ENCODE assay signal across 22 cellular contexts in genomic region chr6:89320012-89320559, GRCh38. TPM values are rescaled to one million over a fixed set of nuclear protein-coding genes. Genes with fewer than 3 reads are reported as not detected.
A peak's percentile ranks its signal among the peaks of the same experiment; 100 is the strongest.
DNase-seq lines count a peak whose midpoint lies in the region; ATAC-seq, FAIRE-seq and TF ChIP-seq lines count a peak whose summit lies in the region.
"Had no signal": no experiment of that assay in that cellular context is flagged by ENCODE, and none has a peak within 500 bp of the region (broad histone marks: within the 10 kb centered on the region; RNA-seq: fewer than 3 reads in every experiment).

No MANE protein-coding gene starts in this region.

- no peak overlapping the region for H3K9ac ChIP-seq in HepG2 (ENCODE audit: insufficient read depth, low read depth, low read length)
- H3K9ac ChIP-seq in K562 (ENCODE audit: insufficient read depth in 1 of 2, low read depth in 2 of 2, low read length in 2 of 2), result no peak overlapping the region
- H3K9ac ChIP-seq: BLaER1 treated with 17β-estradiol and CSF1 and Interleukin-3, amounts not matched to agents 10 nM and 100 nM had no signal

- H3K4me1 ChIP-seq in HepG2 (ENCODE audit: insufficient read depth, low read length), result peaks cover 37% of the 10 kb centered on the region
- peaks cover 0 to 6% (median 0%) of the 10 kb centered on the region in 4 donors for H3K4me1 ChIP-seq in right lobe of liver
- peaks cover 0 to 9% of the 10 kb centered on the region in 2 experiments; a peak in 3 of 5 replicates for H3K4me1 ChIP-seq in K562 (replicated peaks in 1 of 2; ENCODE audit: control insufficient read depth in 2 of 2, insufficient read depth in 2 of 2, low read length in 2 of 2)
- no peaks in the 10 kb centered on the region for H3K4me1 ChIP-seq in esophagus muscularis mucosa
- H3K4me1 ChIP-seq: BE2C had no signal

- H3K4me2 ChIP-seq in HepG2 (ENCODE audit: low read depth, low read length) (no peak overlapping the region), K562 (ENCODE audit: insufficient read depth, low read length) (no peak overlapping the region)
- H3K4me2 ChIP-seq: BLaER1 treated with 17β-estradiol and CSF1 and Interleukin-3, amounts not matched to agents 10 nM and 100 nM had no signal

- H4K20me1 ChIP-seq in HepG2 (ENCODE audit: insufficient read depth, low read length) (no peaks in the 10 kb centered on the region), K562 (replicated peaks; ENCODE audit: control insufficient read depth, insufficient read depth, low read length) (no peaks in the 10 kb centered on the region)
- H4K20me1 ChIP-seq: BLaER1 treated with 17β-estradiol and CSF1 and Interleukin-3, amounts not matched to agents 10 nM and 100 nM had no signal

- no peaks in the 10 kb centered on the region for H3K9me1 ChIP-seq in K562 (ENCODE audit: control insufficient read depth, insufficient read depth, low read length)

- POLR2A ChIA-PET in HepG2 (lab: Yijun Ruan, JAX) (no interaction called here), K562 (lab: Yijun Ruan, JAX) (interaction anchor here (1.0 kb wide), 1 partner anchor 17 kb away, joined by 3 read pairs; no protein-coding TSS in a partner anchor), RWPE1 (lab: Yijun Ruan, JAX; ENCODE audit: low non-redundant PET) (no interaction called here)

- 0 out of 2 replicates have a peak, but pooled peaks cover 5% of the 10 kb centered on the region for H3K9me3 ChIP-seq in HepG2 (ENCODE audit: low read length)
- H3K9me3 ChIP-seq in right lobe of liver, result no peaks in the 10 kb centered on the region
- peaks cover 8% of the 10 kb centered on the region for H3K9me3 ChIP-seq in K562 (replicated peaks; ENCODE audit: control insufficient read depth, insufficient read depth, low read depth, low read length)
- H3K9me3 ChIP-seq in esophagus muscularis mucosa, result peaks cover 0 to 3% (median 0%) of the 10 kb centered on the region in 4 donors
- H3K9me3 ChIP-seq: BE2C had no signal

- TF ChIP-seq POLR2A in HepG2 (IDR thresholded peaks at IDR 0.05; ENCODE audit: insufficient read depth in 1 of 2, low read depth in 2 of 2, low read length in 2 of 2) (no peak), right lobe of liver (IDR thresholded peaks at IDR 0.05) (no peak), K562 (conservative IDR thresholded peaks at IDR 0.05) (no peak), esophagus muscularis mucosa (IDR thresholded peaks at IDR 0.05; ENCODE audit: low read depth) (no peak)

- TF ChIP-seq EP300 in HepG2 (IDR thresholded peaks at IDR 0.05; ENCODE audit: low read depth in 2 of 2, low read length in 2 of 2), result no peak
- TF ChIP-seq EP300 in HepG2 (CRISPR knock-in tag; IDR thresholded peaks at IDR 0.05; ENCODE audit: borderline replicate concordance), result no peak
- no peak for TF ChIP-seq EP300 in K562 (IDR thresholded peaks at IDR 0.05; ENCODE audit: low read length)
- TF ChIP-seq EP300 in esophagus muscularis mucosa (IDR thresholded peaks at IDR 0.05), result no peak

- CTCF ChIA-PET in HepG2 (lab: Yijun Ruan, JAX; ENCODE audit: low intra/inter-chr PET ratio, low total read pairs) (no interaction called here), K562 (lab: Yijun Ruan, JAX; ENCODE audit: low intra/inter-chr PET ratio) (no interaction called here), RWPE1 (lab: Yijun Ruan, JAX) (no interaction called here)

- FAIRE-seq in HepG2 (lab: Jason Lieb, UNC) (no peak), K562 (lab: Jason Lieb, UNC) (no peak)
- FAIRE-seq: A204.1, G401.6 had no signal

- H3K4me3 ChIP-seq in HepG2 (replicated peaks in 1 of 3; ENCODE audit: insufficient read depth in 1 of 3, low read depth in 2 of 3, low read length in 3 of 3) (no peak overlapping the region), right lobe of liver (no peak overlapping the region), HL-60 (replicated peaks; ENCODE audit: insufficient read depth, low read length) (no peak overlapping the region), K562 (no peak overlapping the region), esophagus muscularis mucosa (no peak overlapping the region)
- H3K4me3 ChIP-seq: BLaER1 treated with 17β-estradiol and CSF1 and Interleukin-3, amounts not matched to agents 10 nM and 100 nM had no signal

- intact Hi-C loops in HepG2 (cut with micrococcal nuclease; ENCODE audit: unreplicated experiment) (no loop called here), right lobe of liver (cut with DNase I) (no loop called here), K562 (cut with micrococcal nuclease) (no loop called here), esophagus muscularis mucosa (cut with DNase I) (no loop called here)

- BruUV-seq in HepG2 (replicated peaks; lab: Mats Ljungman, UMichigan) (no TSS peak), K562 (replicated peaks; lab: Mats Ljungman, UMichigan) (no TSS peak)

- ATAC-seq in HepG2 (no peak), right lobe of liver (no peak), K562 (no peak)

- no peak for DNase-seq in HepG2 (ENCODE audit: low spot score)
- DNase-seq in right lobe of liver, result no peak
- no peak for DNase-seq in HL-60 (ENCODE audit: low read depth in 1 of 2, low spot score in 1 of 2)
- no peak for DNase-seq in K562 (ENCODE audit: extremely low read depth in 1 of 4, low spot score in 3 of 4)
- no peak for DNase-seq in esophagus muscularis mucosa (ENCODE audit: extremely low spot score)
- no peak for DNase-seq in RWPE1 (ENCODE audit: low spot score)
- DNase-seq in stimulated activated CD4-positive, alpha-beta T cell treated with anti-CD3 and anti-CD28 coated beads, Interleukin-4, amount 100 ng/mL, for 24 hours, result no peak
- DNase-seq in GM19240 (ENCODE audit: insufficient read length, low spot score), result no peak
- DNase-seq: BE2C; Calu3; CD4-positive, alpha-beta memory T cell; COR-L47; DMS53; DMS79 treated with DMSO at 0.1 percent for 48 hours; GOT3; H7; HCEC 1CT had no signal

- TF ChIP-seq CTCF in HepG2 (CRISPR knock-in tag; IDR thresholded peaks at IDR 0.05) (no peak), right lobe of liver (IDR thresholded peaks at IDR 0.05) (no peak), HL-60 (IDR thresholded peaks at IDR 0.05; ENCODE audit: insufficient read depth, low read length) (no peak), K562 (IDR thresholded peaks at IDR 0.05 in 2 of 3, conservative IDR thresholded peaks at IDR 0.05 in 1 of 3; ENCODE audit: insufficient read depth in 2 of 3, low read depth in 1 of 3, low read length in 3 of 3) (no peak), esophagus muscularis mucosa (IDR thresholded peaks at IDR 0.05) (no peak), RWPE1 (conservative IDR thresholded peaks at IDR 0.05; ENCODE audit: low read depth) (no peak)

- in situ Hi-C loops in HepG2 (cut with HindIII; ENCODE audit: extremely low pct_ligation_motif_present, low pct_unique_long_range_greater_than_20kb), result no loop called here
- in situ Hi-C loops in K562 (cut with MboI), result no loop called here

- no peaks in the 10 kb centered on the region for H3K27me3 ChIP-seq in HepG2 (ENCODE audit: control insufficient read depth in 1 of 2, insufficient read depth in 2 of 2, low read length in 2 of 2)
- no peaks in the 10 kb centered on the region for H3K27me3 ChIP-seq in right lobe of liver
- H3K27me3 ChIP-seq in HL-60 (ENCODE audit: insufficient read depth, poor library complexity, severe bottlenecking), result no peaks in the 10 kb centered on the region
- H3K27me3 ChIP-seq in K562 (ENCODE audit: control insufficient read depth in 2 of 2, insufficient read depth in 2 of 2, low read length in 2 of 2), result no peaks in the 10 kb centered on the region
- H3K27me3 ChIP-seq in esophagus muscularis mucosa, result no peaks in the 10 kb centered on the region
- H3K27me3 ChIP-seq: BE2C; BLaER1 treated with 17β-estradiol and CSF1 and Interleukin-3, amounts not matched to agents 10 nM and 100 nM had no signal

- WGBS in HepG2 (ENCODE audit: low lambda C conversion rate), result 78% methylated on average over 6 of the region's 6 CpGs
- WGBS in right lobe of liver (ENCODE audit: insufficient coverage, low coverage, low lambda C conversion rate, missing lambda C conversion rate), result 91% methylated on average over 6 of the region's 6 CpGs
- WGBS in K562 (ENCODE audit: insufficient coverage, low coverage, missing lambda C conversion rate), result 67% methylated on average over 6 of the region's 6 CpGs
- 94% methylated on average over 6 of the region's 6 CpGs for WGBS in esophagus muscularis mucosa

- H3K36me3 ChIP-seq in HepG2 (replicated peaks in 1 of 2; ENCODE audit: control insufficient read depth in 1 of 2, insufficient read depth in 2 of 2, low read length in 2 of 2) (no peaks in the 10 kb centered on the region), right lobe of liver (no peaks in the 10 kb centered on the region), K562 (ENCODE audit: control insufficient read depth, insufficient read depth, low read length) (no peaks in the 10 kb centered on the region), esophagus muscularis mucosa (peaks cover 0 to 10% (median 2%) of the 10 kb centered on the region in 4 donors)
- H3K36me3 ChIP-seq: BE2C had no signal

- no peak overlapping the region for H2AFZ ChIP-seq in HepG2 (ENCODE audit: low read length)
- no peak overlapping the region for H2AFZ ChIP-seq in K562 (ENCODE audit: low read depth, low read length)

- H3K79me2 ChIP-seq in HepG2 (ENCODE audit: insufficient read depth, low read length) (no peaks in the 10 kb centered on the region), K562 (ENCODE audit: control insufficient read depth, insufficient read depth, low read length) (no peaks in the 10 kb centered on the region)

- H3K27ac ChIP-seq in HepG2 (ENCODE audit: extremely low read length, insufficient read depth, low read length), result no peak overlapping the region
- no peak overlapping the region for H3K27ac ChIP-seq in right lobe of liver
- peak overlapping the region; percentile 78 for H3K27ac ChIP-seq in HL-60 (replicated peaks)
- H3K27ac ChIP-seq in K562 (ENCODE audit: extremely low read depth, low read depth, low read length), result no peak overlapping the region
- H3K27ac ChIP-seq in esophagus muscularis mucosa (replicated peaks in 1 of 4), result no peak overlapping the region
- H3K27ac ChIP-seq in RWPE1, result no peak overlapping the region
- H3K27ac ChIP-seq: 22Rv1; BLaER1 treated with 17β-estradiol and CSF1 and Interleukin-3, amounts not matched to agents 10 nM and 100 nM had no signal

- TF ChIP-seq RAD21 in HepG2 (CRISPR knock-in tag; IDR thresholded peaks at IDR 0.05), result no peak
- TF ChIP-seq RAD21 in K562 (CRISPR knock-in tag; conservative IDR thresholded peaks at IDR 0.05 in 1 of 2, IDR thresholded peaks at IDR 0.05 in 1 of 2), result no peak

RNA-seq across cellular contexts. Expression of gene GABRR2, which starts 5.0 kb away (rescaled TPM):
- total RNA-seq in HepG2 (2016; rRNA removed; fragmentation: Illumina TruSeq; extraction: Trizol) (not detected in 2 replicates), right lobe of liver (1 to 10 TPM in 1 of 6 experiments, under 1 TPM in 5; 0.20 to 1.2 (median 0.56) TPM), K562 (2014; rRNA removed) (not detected in 2 replicates), K562 (2014; rRNA removed; fragmentation: Illumina TruSeq; extraction: Trizol) (not detected in 2 replicates), K562 (2015; rRNA removed; fragmentation: Illumina TruSeq; extraction: Trizol) (not detected in 2 replicates), K562 (2021) (not detected in 2 replicates), esophagus muscularis mucosa (under 1 TPM in 3 of 4 donors, not detected in 1; 0.33 to 0.46 (median 0.45) TPM)
- not detected in 2 replicates for total RNA-seq in HepG2 (2016; cell fraction: cytosol; rRNA removed; fragmentation: Illumina TruSeq; extraction: Trizol; ENCODE audit: low read depth)
- total RNA-seq in HepG2 (2016; cell fraction: insoluble cytoplasmic fraction; rRNA removed; fragmentation: Illumina TruSeq; extraction: Trizol), result not detected in 2 replicates
- not detected in 2 replicates for total RNA-seq in HepG2 (2016; cell fraction: membrane; rRNA removed; fragmentation: Illumina TruSeq; extraction: Trizol)
- not detected in 2 replicates for total RNA-seq in HepG2 (2016; cell fraction: nucleus; rRNA removed; fragmentation: Illumina TruSeq; extraction: Trizol)
- polyA plus RNA-seq in HepG2 (2011; rRNA removed) (0.13 and 0.24 TPM in 2 replicates), K562 (2011; rRNA removed) (0.10 and 0.18 TPM in 2 replicates), K562 (2014; fragmentation: Illumina TruSeq; extraction: Trizol) (0.13 TPM in 1 of 2 replicates, not detected in the other), K562 (2014; fragmentation: Nextera tagmentation; extraction: Ambion mirVana) (not detected), K562 (2014; rRNA removed) (0.09 TPM in 1 of 2 replicates, not detected in the other)
- polyA plus RNA-seq in HepG2 (2011; cell fraction: cytosol; rRNA removed), result 0.04 TPM in 1 of 2 replicates, not detected in the other
- 0.80 and 0.81 TPM in 2 replicates for polyA plus RNA-seq in HepG2 (2011; cell fraction: nucleus; rRNA removed)
- polyA plus RNA-seq in HepG2 (2012), result 0.20 TPM in 1 of 2 replicates, not detected in the other
- polyA plus RNA-seq in HepG2 (2016; cell fraction: cytosol; fragmentation: Illumina TruSeq; extraction: Trizol; ENCODE audit: low read depth), result not detected in 2 replicates
- not detected in 2 replicates for polyA plus RNA-seq in HepG2 (2016; cell fraction: insoluble cytoplasmic fraction; fragmentation: Illumina TruSeq; extraction: Trizol; ENCODE audit: low read depth)
- polyA plus RNA-seq in HepG2 (2016; cell fraction: membrane; fragmentation: Illumina TruSeq; extraction: Trizol; ENCODE audit: low read depth), result not detected in 2 replicates
- polyA plus RNA-seq in HepG2 (2016; cell fraction: nucleus; fragmentation: Illumina TruSeq; extraction: Trizol; ENCODE audit: insufficient read depth, low read depth), result not detected in 2 replicates
- 0.56 TPM in 1 of 2 replicates, not detected in the other for polyA minus RNA-seq in HepG2 (2011; rRNA and poly(A)+ RNA removed; ENCODE audit: low replicate concordance)
- not detected in 2 replicates for polyA minus RNA-seq in HepG2 (2011; cell fraction: cytosol; rRNA and poly(A)+ RNA removed)
- 0.37 TPM in 1 of 2 replicates, not detected in the other for polyA minus RNA-seq in HepG2 (2011; cell fraction: nucleus; rRNA and poly(A)+ RNA removed)
- total RNA-seq in K562 (2011; cell fraction: chromatin; rRNA removed; ENCODE audit: low replicate concordance), result 0.23 and 0.56 TPM in 2 replicates
- total RNA-seq in K562 (2011; cell fraction: nucleolus; rRNA removed), result not detected in 2 replicates
- not detected in 2 replicates for total RNA-seq in K562 (2011; cell fraction: nucleoplasm; rRNA removed)
- not detected in 2 replicates for polyA plus RNA-seq in K562 (2011; cell fraction: cytosol; rRNA removed)
- polyA plus RNA-seq in K562 (2011; cell fraction: nucleus; rRNA removed), result 0.60 and 1.1 TPM in 2 replicates
- polyA plus RNA-seq in K562 (2012), result 0.04 and 0.06 TPM in 2 replicates
- not detected in 2 replicates for polyA minus RNA-seq in K562 (2011; rRNA and poly(A)+ RNA removed)
- not detected in 2 replicates for polyA minus RNA-seq in K562 (2011; cell fraction: cytosol; rRNA and poly(A)+ RNA removed)
- 0.22 TPM in 1 of 2 replicates, not detected in the other for polyA minus RNA-seq in K562 (2011; cell fraction: nucleus; rRNA and poly(A)+ RNA removed)
- total RNA-seq: H7 had no signal
- polyA plus RNA-seq: CD14-positive monocyte had no signal

RNA-seq across cellular contexts. Expression of gene UBE2J1, which starts 32.4 kb away (rescaled TPM):
- total RNA-seq in HepG2 (2016; rRNA removed; fragmentation: Illumina TruSeq; extraction: Trizol) (19.3 and 29.5 TPM in 2 replicates), right lobe of liver (10 to 100 TPM; 14.9 to 22.3 (median 19.7) TPM), K562 (2014; rRNA removed) (19.6 and 19.7 TPM in 2 replicates), K562 (2014; rRNA removed; fragmentation: Illumina TruSeq; extraction: Trizol) (27.2 and 30.0 TPM in 2 replicates), K562 (2015; rRNA removed; fragmentation: Illumina TruSeq; extraction: Trizol) (25.8 and 28.5 TPM in 2 replicates), K562 (2021) (22.0 and 22.4 TPM in 2 replicates), esophagus muscularis mucosa (10 to 100 TPM; 31.0 to 36.6 (median 33.6) TPM)
- 13.5 and 15.0 TPM in 2 replicates for total RNA-seq in HepG2 (2016; cell fraction: cytosol; rRNA removed; fragmentation: Illumina TruSeq; extraction: Trizol; ENCODE audit: low read depth)
- total RNA-seq in HepG2 (2016; cell fraction: insoluble cytoplasmic fraction; rRNA removed; fragmentation: Illumina TruSeq; extraction: Trizol), result 20.1 and 28.2 TPM in 2 replicates
- total RNA-seq in HepG2 (2016; cell fraction: membrane; rRNA removed; fragmentation: Illumina TruSeq; extraction: Trizol), result 34.9 and 36.8 TPM in 2 replicates
- 10.8 and 11.8 TPM in 2 replicates for total RNA-seq in HepG2 (2016; cell fraction: nucleus; rRNA removed; fragmentation: Illumina TruSeq; extraction: Trizol)
- polyA plus RNA-seq in HepG2 (2011; rRNA removed) (18.6 and 24.6 TPM in 2 replicates), K562 (2011; rRNA removed) (25.8 and 32.6 TPM in 2 replicates), K562 (2014; fragmentation: Illumina TruSeq; extraction: Trizol) (24.6 and 28.9 TPM in 2 replicates), K562 (2014; fragmentation: Nextera tagmentation; extraction: Ambion mirVana) (10 to 100 TPM; 11.6 to 14.9 TPM), K562 (2014; rRNA removed) (18.8 and 20.6 TPM in 2 replicates)
- polyA plus RNA-seq in HepG2 (2011; cell fraction: cytosol; rRNA removed), result 12.1 and 17.5 TPM in 2 replicates
- polyA plus RNA-seq in HepG2 (2011; cell fraction: nucleus; rRNA removed), result 5.8 and 6.6 TPM in 2 replicates
- polyA plus RNA-seq in HepG2 (2012), result 15.8 and 17.0 TPM in 2 replicates
- polyA plus RNA-seq in HepG2 (2016; cell fraction: cytosol; fragmentation: Illumina TruSeq; extraction: Trizol; ENCODE audit: low read depth), result 26.2 and 31.5 TPM in 2 replicates
- polyA plus RNA-seq in HepG2 (2016; cell fraction: insoluble cytoplasmic fraction; fragmentation: Illumina TruSeq; extraction: Trizol; ENCODE audit: low read depth), result 52.7 and 53.8 TPM in 2 replicates
- polyA plus RNA-seq in HepG2 (2016; cell fraction: membrane; fragmentation: Illumina TruSeq; extraction: Trizol; ENCODE audit: low read depth), result 47.6 and 48.7 TPM in 2 replicates
- 22.0 and 22.5 TPM in 2 replicates for polyA plus RNA-seq in HepG2 (2016; cell fraction: nucleus; fragmentation: Illumina TruSeq; extraction: Trizol; ENCODE audit: insufficient read depth, low read depth)
- 10.0 and 15.8 TPM in 2 replicates for polyA minus RNA-seq in HepG2 (2011; rRNA and poly(A)+ RNA removed; ENCODE audit: low replicate concordance)
- polyA minus RNA-seq in HepG2 (2011; cell fraction: cytosol; rRNA and poly(A)+ RNA removed), result 13.7 and 13.9 TPM in 2 replicates
- 18.8 and 20.0 TPM in 2 replicates for polyA minus RNA-seq in HepG2 (2011; cell fraction: nucleus; rRNA and poly(A)+ RNA removed)
- 4.2 and 10.1 TPM in 2 replicates for total RNA-seq in K562 (2011; cell fraction: chromatin; rRNA removed; ENCODE audit: low replicate concordance)
- 3.0 and 3.3 TPM in 2 replicates for total RNA-seq in K562 (2011; cell fraction: nucleolus; rRNA removed)
- total RNA-seq in K562 (2011; cell fraction: nucleoplasm; rRNA removed), result 6.1 and 12.7 TPM in 2 replicates
- polyA plus RNA-seq in K562 (2011; cell fraction: cytosol; rRNA removed), result 11.5 and 16.4 TPM in 2 replicates
- 6.1 and 7.8 TPM in 2 replicates for polyA plus RNA-seq in K562 (2011; cell fraction: nucleus; rRNA removed)
- polyA plus RNA-seq in K562 (2012), result 19.3 and 26.0 TPM in 2 replicates
- polyA minus RNA-seq in K562 (2011; rRNA and poly(A)+ RNA removed), result 34.0 and 34.2 TPM in 2 replicates
- 12.6 and 13.2 TPM in 2 replicates for polyA minus RNA-seq in K562 (2011; cell fraction: cytosol; rRNA and poly(A)+ RNA removed)
- polyA minus RNA-seq in K562 (2011; cell fraction: nucleus; rRNA and poly(A)+ RNA removed), result 3.6 and 7.0 TPM in 2 replicates

Comparison
In these comparisons a context has a peak if more than half of its experiments do, and no peak if none do; other contexts are left out.
1. Of the 241 proteins assayed by ChIP-seq in both HepG2 and K562: peak only in HepG2: none; only in K562: ZNF280B; in both: none; in neither: 240.